26 cellular contexts compared by ENCODE assay signal in the genomic region with DNA sequence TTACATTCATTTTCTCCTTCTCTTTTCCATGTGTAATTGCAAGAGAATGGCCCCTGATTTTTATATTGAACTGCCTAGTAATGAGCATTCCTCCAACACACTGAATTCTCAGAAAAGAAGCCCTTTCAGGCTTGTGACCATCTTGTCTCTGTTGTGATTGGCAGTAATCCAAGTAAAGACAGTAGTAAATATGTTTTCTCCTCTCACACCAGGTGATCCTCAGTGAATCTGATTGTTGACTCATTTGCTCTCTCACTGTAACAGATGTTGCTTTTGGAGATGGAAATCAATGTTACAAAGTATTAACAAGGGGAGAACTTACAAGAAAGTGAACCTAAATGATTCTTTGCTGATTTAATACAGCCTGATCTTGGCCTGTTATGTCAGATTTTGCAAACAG.
DNase-seq lines count a peak whose midpoint lies in the region; ATAC-seq, FAIRE-seq and TF ChIP-seq lines count a peak whose summit lies in the region.
"Had no signal": no experiment of that assay in that cellular context is flagged by ENCODE, and none has a peak within 500 bp of the region (broad histone marks: within the 10 kb centered on the region; RNA-seq: fewer than 3 reads in every experiment).

No MANE protein-coding gene starts in this region.

- no TSS peak for BruUV-seq in endothelial cell of umbilical vein (replicated peaks; lab: Mats Ljungman, UMichigan)

- no peaks in the 10 kb centered on the region for H3K27me3 ChIP-seq in OCI-LY1 (ENCODE audit: insufficient read depth, low read length)
- H3K27me3 ChIP-seq in endothelial cell of umbilical vein (ENCODE audit: control insufficient read depth in 2 of 2, insufficient read depth in 2 of 2, low read length in 2 of 2) = no peaks in the 10 kb centered on the region
- no peaks in the 10 kb centered on the region for H3K27me3 ChIP-seq in body of pancreas
- no peaks in the 10 kb centered on the region for H3K27me3 ChIP-seq in tibial artery
- H3K27me3 ChIP-seq in ascending aorta = no peaks in the 10 kb centered on the region

- DNase-seq in DMS 273 treated with DMSO at 0.1 percent for 48 hours (lab: John Stamatoyannopoulos, UW) = peak; percentile 43
- peak; percentile 26 for DNase-seq in NCI-H1105 (lab: John Stamatoyannopoulos, UW)
- DNase-seq in endothelial cell of umbilical vein (ENCODE audit: low read depth, low spot score) = peak; percentile 3
- no peak for DNase-seq in GM12891 (ENCODE audit: insufficient read length, low spot score)
- DNase-seq in body of pancreas = no peak
- no peak for DNase-seq in tibial artery
- DNase-seq in ascending aorta (ENCODE audit: low spot score in 2 of 2) = no peak
- DNase-seq: activated CD4-positive, alpha-beta T cell treated with anti-CD3 and anti-CD28 coated beads, Interleukin-2, amount 50 U/mL, for 4 hours; activated CD4-positive, CD25-positive, alpha-beta regulatory T cell; activated CD8-positive, alpha-beta memory T cell treated with anti-CD3 and anti-CD28 coated beads, Interleukin-2, amount 10 ng/mL, durations not matched to agents 7 days and 5 days; activated gamma-delta T cell treated with Interleukin-2 at 50 U/mL for 16 hours; activated naive CD8-positive, alpha-beta T cell treated with anti-CD3 and anti-CD28 coated beads, Interleukin-2, amount 10 ng/mL, durations not matched to agents 7 days and 5 days; activated T-cell treated with anti-CD3 and anti-CD28 coated beads, Interleukin-2, amount 50 U/mL, for 4 hours; C1 segment of cervical spinal cord; COR-L47; KBM-7; MM.1S; NCI-H146; NCI-H2171 treated with DMSO at 0.1 percent for 48 hours; NCI-H774; PC-3; SK-N-SH had no signal

- H3F3A ChIP-seq in OCI-LY1 (ENCODE audit: insufficient read depth, low read length) = no peaks in the 10 kb centered on the region

- H3K9me2 ChIP-seq in OCI-LY1 (ENCODE audit: low read depth, low read length) = no peaks in the 10 kb centered on the region
- H3K9me2 ChIP-seq: SK-N-SH had no signal

- H3K4me1 ChIP-seq in OCI-LY1 (ENCODE audit: insufficient read depth, low read length, severe bottlenecking) = peaks cover 47% of the 10 kb centered on the region
- no peaks in the 10 kb centered on the region for H3K4me1 ChIP-seq in endothelial cell of umbilical vein (ENCODE audit: control insufficient read depth, extremely low read depth, insufficient read depth, low read length)
- H3K4me1 ChIP-seq in body of pancreas = no peaks in the 10 kb centered on the region
- H3K4me1 ChIP-seq in tibial artery = no peaks in the 10 kb centered on the region
- H3K4me1 ChIP-seq in ascending aorta = no peaks in the 10 kb centered on the region

- peak overlapping the region; percentile 87 for H3K27ac ChIP-seq in OCI-LY1 (ENCODE audit: low read depth, low read length, poor library complexity, severe bottlenecking)
- no peak overlapping the region for H3K27ac ChIP-seq in endothelial cell of umbilical vein (ENCODE audit: insufficient read depth, low read depth, low read length)
- no peak overlapping the region for H3K27ac ChIP-seq in body of pancreas
- no peak overlapping the region for H3K27ac ChIP-seq in tibial artery
- no peak overlapping the region for H3K27ac ChIP-seq in ascending aorta
- H3K27ac ChIP-seq: HL-60 had no signal

- no peaks in the 10 kb centered on the region for H3K9me1 ChIP-seq in endothelial cell of umbilical vein (replicated peaks; ENCODE audit: control insufficient read depth, extremely low read depth, insufficient read depth, low read length)

- FAIRE-seq in endothelial cell of umbilical vein (lab: Jason Lieb, UNC) = no peak
- no peak for FAIRE-seq in GM12891 (lab: Jason Lieb, UNC)

- H2AFZ ChIP-seq in OCI-LY1 (ENCODE audit: low read length) (no peak overlapping the region), endothelial cell of umbilical vein (ENCODE audit: low read depth, low read length) (no peak overlapping the region)

- CTCF ChIA-PET in endothelial cell of umbilical vein (lab: Charles Lee) = no interaction called here

- peak overlapping the region; percentile 13 for H3K4me3 ChIP-seq in OCI-LY1 (ENCODE audit: low read depth, low read length, poor library complexity, severe bottlenecking)
- H3K4me3 ChIP-seq in endothelial cell of umbilical vein (replicated peaks in 1 of 3; ENCODE audit: insufficient read depth in 1 of 3, low read depth in 1 of 3, low read length in 3 of 3) = no peak overlapping the region
- no peak overlapping the region for H3K4me3 ChIP-seq in body of pancreas
- no peak overlapping the region for H3K4me3 ChIP-seq in tibial artery
- H3K4me3 ChIP-seq in ascending aorta = no peak overlapping the region

- no peaks in the 10 kb centered on the region for H4K20me1 ChIP-seq in OCI-LY1 (ENCODE audit: insufficient read depth, low read length)
- no peaks in the 10 kb centered on the region for H4K20me1 ChIP-seq in endothelial cell of umbilical vein (replicated peaks; ENCODE audit: control insufficient read depth, extremely low read depth, insufficient read depth, low read length)

- no peak for ATAC-seq in body of pancreas
- ATAC-seq: activated CD8-positive, alpha-beta memory T cell treated with anti-CD3 and anti-CD28 coated beads, Interleukin-2, amount 10 ng/mL, durations not matched to agents 7 days and 5 days; activated T-cell treated with anti-CD3 and anti-CD28 coated beads, Interleukin-2, amount 50 U/mL, for 4 hours; left lobe of liver; PC-3; stimulated activated memory B cell treated with anti-CD40 and anti-IgM and Interleukin-4, amounts not matched to agents 10 μg/mL and 1 μg/mL and 100 μg/mL, for 72 hours had no signal

- H3K4me2 ChIP-seq in OCI-LY1 (ENCODE audit: low read length) (peak overlapping the region; percentile 44), endothelial cell of umbilical vein (ENCODE audit: insufficient read depth, low read length) (no peak overlapping the region)
- H3K4me2 ChIP-seq: SK-N-SH had no signal

- dilution Hi-C loops in endothelial cell of umbilical vein (cut with MboI; ENCODE audit: extremely low pct_ligation_motif_present, low sequenced_read_pairs) = no loop called here

- no peaks in the 10 kb centered on the region for H3K36me3 ChIP-seq in OCI-LY1 (ENCODE audit: insufficient read depth, low read length)
- no peaks in the 10 kb centered on the region for H3K36me3 ChIP-seq in endothelial cell of umbilical vein (ENCODE audit: control insufficient read depth in 2 of 2, extremely low read depth in 1 of 2, insufficient read depth in 2 of 2, low read length in 2 of 2)
- no peaks in the 10 kb centered on the region for H3K36me3 ChIP-seq in body of pancreas (replicated peaks in 1 of 2; ENCODE audit: insufficient read depth in 1 of 2, low read depth in 2 of 2)
- no peaks in the 10 kb centered on the region for H3K36me3 ChIP-seq in tibial artery
- H3K36me3 ChIP-seq in ascending aorta = no peaks in the 10 kb centered on the region

- H3K9ac ChIP-seq in OCI-LY1 (ENCODE audit: low read length) (peak overlapping the region; percentile 30; the same call in 1 of the 2 replicates), endothelial cell of umbilical vein (replicated peaks; ENCODE audit: extremely low read depth, insufficient read depth, low read length) (no peak overlapping the region)
- H3K9ac ChIP-seq: SK-N-SH had no signal

- intact Hi-C loops in endothelial cell of umbilical vein (cut with micrococcal nuclease) = no loop called here
- intact Hi-C loops in body of pancreas (cut with DNase I) = no loop called here
- intact Hi-C loops in tibial artery (cut with DNase I; ENCODE audit: low total_unique reads) = no loop called here
- intact Hi-C loops in ascending aorta (cut with DNase I) = no loop called here

- H3K9me3 ChIP-seq in OCI-LY1 (ENCODE audit: low read length) = no peaks in the 10 kb centered on the region
- H3K9me3 ChIP-seq in endothelial cell of umbilical vein (replicated peaks; ENCODE audit: control insufficient read depth, insufficient read depth, low read length) = no peaks in the 10 kb centered on the region
- no peaks in the 10 kb centered on the region for H3K9me3 ChIP-seq in body of pancreas
- H3K9me3 ChIP-seq in tibial artery = peaks cover 0 to 8% (median 0%) of the 10 kb centered on the region in 3 donors
- no peaks in the 10 kb centered on the region for H3K9me3 ChIP-seq in ascending aorta
- H3K9me3 ChIP-seq: SK-N-SH had no signal

- TF ChIP-seq CTCF in OCI-LY1 (IDR thresholded peaks at IDR 0.05; ENCODE audit: low read length) (no peak), endothelial cell of umbilical vein (IDR thresholded peaks at IDR 0.05; ENCODE audit: extremely low read depth in 1 of 2, insufficient read depth in 1 of 2, low read depth in 1 of 2, low read length in 2 of 2) (no peak), body of pancreas (IDR thresholded peaks at IDR 0.05) (no peak), tibial artery (IDR thresholded peaks at IDR 0.05) (no peak), ascending aorta (IDR thresholded peaks at IDR 0.05) (no peak)

- POLR2A ChIA-PET in endothelial cell of umbilical vein (lab: Charles Lee) = no interaction called here

- H3K79me2 ChIP-seq in OCI-LY1 (ENCODE audit: insufficient read depth, low read length) (no peaks in the 10 kb centered on the region), endothelial cell of umbilical vein (ENCODE audit: control insufficient read depth, insufficient read depth, low read length) (no peaks in the 10 kb centered on the region)

- no peak for TF ChIP-seq POLR2A in endothelial cell of umbilical vein (IDR thresholded peaks at IDR 0.05; ENCODE audit: low read depth, low read length)
- no peak for TF ChIP-seq POLR2A in GM12891 (IDR thresholded peaks at IDR 0.05; ENCODE audit: low read depth, low read length)
- TF ChIP-seq POLR2A in body of pancreas (IDR thresholded peaks at IDR 0.05) = no peak

TF ChIP-seq in endothelial cell of umbilical vein, 7 proteins besides CTCF, POLR2A, EP300 and RAD21 (continues in another document):
- no peak for TF ChIP-seq POLR2AphosphoS5 (IDR thresholded peaks at IDR 0.05; ENCODE audit: insufficient read depth, low read depth, low read length)
- TF ChIP-seq, protein P1, sequence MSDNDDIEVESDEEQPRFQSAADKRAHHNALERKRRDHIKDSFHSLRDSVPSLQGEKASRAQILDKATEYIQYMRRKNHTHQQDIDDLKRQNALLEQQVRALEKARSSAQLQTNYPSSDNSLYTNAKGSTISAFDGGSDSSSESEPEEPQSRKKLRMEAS (IDR thresholded peaks at IDR 0.05; ENCODE audit: insufficient read depth, insufficient read length) = no peak
- TF ChIP-seq JUN (IDR thresholded peaks at IDR 0.05; ENCODE audit: borderline replicate concordance, insufficient read depth, insufficient read length, low read depth) = no peak
- TF ChIP-seq EZH2 (IDR thresholded peaks at IDR 0.05; ENCODE audit: borderline replicate concordance, low read depth, low read length, severe bottlenecking) = no peak

TF ChIP-seq in GM12891, 5 proteins besides CTCF, POLR2A, EP300 and RAD21:
- TF ChIP-seq POU2F2 (IDR thresholded peaks at IDR 0.05; ENCODE audit: low read depth, low read length) = no peak
- TF ChIP-seq POLR2AphosphoS5 (IDR thresholded peaks at IDR 0.05; ENCODE audit: low read depth, low read length) = no peak
- TF ChIP-seq TAF1 (IDR thresholded peaks at IDR 0.05; ENCODE audit: low read depth, low read length) = no peak
- no peak for TF ChIP-seq SPI1 (IDR thresholded peaks at IDR 0.05; ENCODE audit: low read depth, low read length)
- TF ChIP-seq PAX5 (IDR thresholded peaks at IDR 0.05; ENCODE audit: insufficient read depth, low read length, severe bottlenecking) = no peak

Comparison
In these comparisons a context has a peak if more than half of its experiments do, and no peak if none do; other contexts are left out.
1. DNase-seq: peak in DMS 273 treated with DMSO at 0.1 percent for 48 hours (single experiment), NCI-H1105 (single experiment) and endothelial cell of umbilical vein (single experiment); none in GM12891 (single experiment), body of pancreas (0 of 4), tibial artery (0 of 2) and ascending aorta (0 of 2).